Comparison of ENCODE assay signal across 21 cellular contexts in the genomic region with DNA sequence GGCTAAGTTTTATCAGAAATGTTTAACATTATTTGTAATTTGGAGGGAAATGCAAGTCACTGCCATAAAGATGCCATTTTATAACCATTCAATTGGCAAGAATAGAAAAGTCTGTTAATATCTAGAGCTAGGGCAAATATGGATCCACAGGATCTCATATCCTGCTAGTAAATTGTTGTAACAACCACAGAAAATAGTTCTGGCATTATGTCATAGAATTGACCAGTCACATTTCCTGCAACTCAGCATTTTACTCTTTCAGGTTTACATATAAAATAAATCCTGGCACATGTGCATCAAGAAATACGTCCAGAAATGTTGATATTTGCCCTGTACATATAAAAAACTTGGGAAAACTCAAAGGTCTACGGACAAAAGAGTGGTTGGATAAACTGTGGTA. TPM values are rescaled to one million over a fixed set of nuclear protein-coding genes. Genes with fewer than 3 reads are reported as not detected.
A peak's percentile ranks its signal among the peaks of the same experiment; 100 is the strongest.
DNase-seq lines count a peak whose midpoint lies in the region; ATAC-seq and TF ChIP-seq lines count a peak whose summit lies in the region.
"Had no signal": no experiment of that assay in that cellular context is flagged by ENCODE, and none has a peak within 500 bp of the region (broad histone marks: within the 10 kb centered on the region; RNA-seq: fewer than 3 reads in every experiment).

No MANE protein-coding gene starts in this region.

- DNase-seq in ELR (ENCODE audit: low read depth), result peak; percentile 89
- DNase-seq in RPMI7951 (ENCODE audit: low read depth), result peak; percentile 59
- DNase-seq in epithelial cell of esophagus (ENCODE audit: low read depth), result peak; percentile 53
- peak; percentile 49 for DNase-seq in renal cortical epithelial cell (ENCODE audit: low read depth)
- DNase-seq in anterior cingulate cortex (lab: John Stamatoyannopoulos, UW), result no peak
- DNase-seq in HuH-7.5 (ENCODE audit: low spot score), result no peak
- DNase-seq: activated CD4-positive, alpha-beta T cell treated with anti-CD3 and anti-CD28 coated beads for 1 hour; aorta; C1 segment of cervical spinal cord; DMS153; dorsolateral prefrontal cortex; hippocampal formation; NCI-H1417 treated with DMSO at 0.1 percent for 48 hours; NCI-H2227 treated with DMSO at 0.1 percent for 48 hours; nucleus accumbens; SIG-M5; stimulated activated CD4-positive, alpha-beta T cell treated with anti-CD3 and anti-CD28 coated beads, Interleukin-2, amount 100 ng/mL, for 48 hours; substantia nigra had no signal

- ATAC-seq in HG02678 (IDR thresholded peaks at IDR 0.05; ENCODE audit: unreplicated experiment), result no peak
- ATAC-seq: left lobe of liver, sciatic nerve had no signal

- no peak for TF ChIP-seq CTCF in epithelial cell of esophagus (IDR thresholded peaks at IDR 0.05; ENCODE audit: insufficient read depth, low read depth, low read length, missing control alignments)

- no peak overlapping the region for H3K4me3 ChIP-seq in epithelial cell of esophagus (ENCODE audit: low read length)
- H3K4me3 ChIP-seq: dorsolateral prefrontal cortex had no signal

RNA-seq across cellular contexts. Expression of gene OSBPL6, which starts 32.9 kb away (rescaled TPM):
- total RNA-seq in RPMI7951 (2014; rRNA removed; shearing (Covaris generic)), result 10.7 and 12.3 TPM in 2 replicates
- 2.3 and 2.5 TPM in 2 replicates for total RNA-seq in renal cortical epithelial cell

Comparison
In these comparisons a context has a peak if more than half of its experiments do, and no peak if none do; other contexts are left out.
1. DNase-seq: peak in ELR (single experiment), RPMI7951 (single experiment), epithelial cell of esophagus (single experiment) and renal cortical epithelial cell (single experiment); none in anterior cingulate cortex (0 of 58) and HuH-7.5 (single experiment).